ENCODE assay signal across 8 cellular contexts in genomic region chr14:49687942-49688700, GRCh38. TPM values are rescaled to one million over a fixed set of nuclear protein-coding genes. Genes with fewer than 3 reads are reported as not detected.
DNase-seq lines count a peak whose midpoint lies in the region; ATAC-seq lines count a peak whose summit lies in the region.

A gene with protein sequence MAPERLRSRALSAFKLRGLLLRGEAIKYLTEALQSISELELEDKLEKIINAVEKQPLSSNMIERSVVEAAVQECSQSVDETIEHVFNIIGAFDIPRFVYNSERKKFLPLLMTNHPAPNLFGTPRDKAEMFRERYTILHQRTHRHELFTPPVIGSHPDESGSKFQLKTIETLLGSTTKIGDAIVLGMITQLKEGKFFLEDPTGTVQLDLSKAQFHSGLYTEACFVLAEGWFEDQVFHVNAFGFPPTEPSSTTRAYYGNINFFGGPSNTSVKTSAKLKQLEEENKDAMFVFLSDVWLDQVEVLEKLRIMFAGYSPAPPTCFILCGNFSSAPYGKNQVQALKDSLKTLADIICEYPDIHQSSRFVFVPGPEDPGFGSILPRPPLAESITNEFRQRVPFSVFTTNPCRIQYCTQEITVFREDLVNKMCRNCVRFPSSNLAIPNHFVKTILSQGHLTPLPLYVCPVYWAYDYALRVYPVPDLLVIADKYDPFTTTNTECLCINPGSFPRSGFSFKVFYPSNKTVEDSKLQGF (minus strand): TSS chr14:49688214. CDS start chr14:49688203, 11 bp downstream.

- no peaks in the 10 kb centered on the region for H3K9me2 ChIP-seq in Karpas-422 (replicated peaks; ENCODE audit: insufficient read depth, low read length)

- peaks cover 44% of the 10 kb centered on the region for H3K79me2 ChIP-seq in Karpas-422 (ENCODE audit: low read length)

- no peaks in the 10 kb centered on the region for H4K20me1 ChIP-seq in Karpas-422 (ENCODE audit: insufficient read depth, low read depth, low read length)

- DNase-seq in EH (ENCODE audit: low read depth) (peak; percentile 69), Karpas-422 (peak; percentile 95), SHP77 (lab: John Stamatoyannopoulos, UW) (peak; percentile 54 to 75), activated gamma-delta T cell treated with Interleukin-2 at 50 U/mL for 16 hours (peak; percentile 68), foreskin melanocyte (peak; percentile 71), stromal cell of bone marrow (ENCODE audit: low read depth) (peak; percentile 30)

- H3K4me3 ChIP-seq in Karpas-422 (ENCODE audit: low read length) (peak within 1 kb of the TSS; percentile 89), neuron (ENCODE audit: low read length) (peak within 1 kb of the TSS; percentile 79)

- H2AFZ ChIP-seq in Karpas-422 (ENCODE audit: low read length) (peak within 1 kb of the TSS; percentile 94), neuron (ENCODE audit: low read depth, low read length) (peak within 1 kb of the TSS; percentile 73)

- H3K27ac ChIP-seq in Karpas-422 (ENCODE audit: low read length): peak within 1 kb of the TSS; percentile 3; the same call in 1 of the 2 replicates

- H3K9me3 ChIP-seq in Karpas-422 (ENCODE audit: low read length): no peaks in the 10 kb centered on the region
- H3K9me3 ChIP-seq in neuron (ENCODE audit: low read length): peaks cover 3% of the 10 kb centered on the region

- peak within 1 kb of the TSS; percentile 89 for H3K4me2 ChIP-seq in Karpas-422 (ENCODE audit: low read depth, low read length, poor library complexity, severe bottlenecking)

- H3K9ac ChIP-seq in Karpas-422 (ENCODE audit: low read length): peak within 1 kb of the TSS; percentile 78

- peak; percentile 92 for ATAC-seq in GM21786 (IDR thresholded peaks at IDR 0.05; ENCODE audit: unreplicated experiment)

- H3K27me3 ChIP-seq in Karpas-422 (ENCODE audit: low read length) (no peaks in the 10 kb centered on the region), neuron (ENCODE audit: insufficient read depth, low read length) (no peaks in the 10 kb centered on the region)

- H3K36me3 ChIP-seq in Karpas-422 (ENCODE audit: insufficient read depth, low read length): peaks cover 4% of the 10 kb centered on the region; the same call in 1 of the 2 replicates
- H3K36me3 ChIP-seq in neuron (ENCODE audit: insufficient read depth, low read length): peaks cover 5% of the 10 kb centered on the region

- H3K4me1 ChIP-seq in Karpas-422 (ENCODE audit: low read length) (peaks cover 25% of the 10 kb centered on the region), neuron (ENCODE audit: insufficient read depth, low read length) (peaks cover 4% of the 10 kb centered on the region)

RNA-seq across cellular contexts. Expression of the gene that starts here (rescaled TPM):
- 21.0 and 51.0 TPM in 2 replicates for total RNA-seq in Karpas-422 (2014; rRNA removed; shearing (Covaris generic); ENCODE audit: low replicate concordance)

Comparison
In these comparisons a context has a peak if more than half of its experiments do, and no peak if none do; other contexts are left out.
1. Peak in every context shown above with its lines: DNase-seq, ATAC-seq, H3K4me3 ChIP-seq and H3K27ac ChIP-seq.
2. DNase-seq: peak in every context shown above with its lines; median percentile 95 in Karpas-422; 71 in foreskin melanocyte; 69 in EH; 68 in activated gamma-delta T cell treated with Interleukin-2 at 50 U/mL for 16 hours; 64 in SHP77; 30 in stromal cell of bone marrow.